In genomic region chr5:67723873-67724272, GRCh38 we compare ENCODE assay signal across 21 cellular contexts.
DNase-seq lines count a peak whose midpoint lies in the region; TF ChIP-seq lines count a peak whose summit lies in the region.
"Had no signal": no experiment of that assay in that cellular context is flagged by ENCODE, and none has a peak within 500 bp of the region (broad histone marks: within the 10 kb centered on the region; RNA-seq: fewer than 3 reads in every experiment).

No MANE protein-coding gene starts in this region.

- TF ChIP-seq RAD21 in liver (IDR thresholded peaks at IDR 0.05): peak in 1 of 2 donors; percentile 16

- no peak overlapping the region for H3K9ac ChIP-seq in liver (ENCODE audit: low read depth in 1 of 2, low read length in 2 of 2)

- H3K4me3 ChIP-seq in esophagus squamous epithelium: no peak overlapping the region
- H3K4me3 ChIP-seq in liver (ENCODE audit: low read depth in 1 of 3, low read length in 3 of 3): no peak overlapping the region
- no peak overlapping the region for H3K4me3 ChIP-seq in tibial artery
- H3K4me3 ChIP-seq: K562, PC-9, SJSA1 had no signal

- H3K9me3 ChIP-seq in esophagus squamous epithelium (no peaks in the 10 kb centered on the region), liver (ENCODE audit: control insufficient read depth in 4 of 4, low read length in 3 of 4) (no peaks in the 10 kb centered on the region), tibial artery (no peaks in the 10 kb centered on the region)
- H3K9me3 ChIP-seq: Caco-2 had no signal

- in situ Hi-C loops in G401 (cut with HindIII; ENCODE audit: low sequenced_read_pairs): no loop called here

- H3K27ac ChIP-seq in esophagus squamous epithelium (peak overlapping the region in 3 of 4 donors; percentile 23 to 56 (median 49)), liver (ENCODE audit: low read depth in 1 of 2, low read length in 2 of 2) (no peak overlapping the region), substantia nigra (ENCODE audit: low read depth, low read length, poor library complexity, severe bottlenecking) (peak overlapping the region; percentile 6), tibial artery (peak overlapping the region in 1 of 2 donors; percentile 59)
- H3K27ac ChIP-seq: 22Rv1, C4-2B, PC-9, SJSA1 had no signal

- H3K27me3 ChIP-seq in esophagus squamous epithelium (no peaks in the 10 kb centered on the region), liver (ENCODE audit: control insufficient read depth in 4 of 4, insufficient read depth in 4 of 4, low read length in 3 of 4) (no peaks in the 10 kb centered on the region), tibial artery (no peaks in the 10 kb centered on the region)
- H3K27me3 ChIP-seq: SJSA1 had no signal

- TF ChIP-seq CTCF in esophagus squamous epithelium (IDR thresholded peaks at IDR 0.05) (no peak), liver (IDR thresholded peaks at IDR 0.05; ENCODE audit: low read depth, low read length, missing input control) (no peak), tibial artery (IDR thresholded peaks at IDR 0.05) (no peak)

- H3K4me1 ChIP-seq in esophagus squamous epithelium (peaks cover 0 to 13% (median 0%) of the 10 kb centered on the region in 3 donors), liver (ENCODE audit: control insufficient read depth in 4 of 4, insufficient read depth in 4 of 4, low read length in 3 of 4) (no peaks in the 10 kb centered on the region), tibial artery (peaks cover 0 to 27% (median 14%) of the 10 kb centered on the region in 4 donors)
- H3K4me1 ChIP-seq: Caco-2, SJSA1 had no signal

- DNase-seq in G401 (ENCODE audit: low spot score) (peak; percentile 26), esophagus squamous epithelium (lab: John Stamatoyannopoulos, UW) (no peak), substantia nigra (lab: John Stamatoyannopoulos, UW) (no peak), tibial artery (no peak), putamen (ENCODE audit: low spot score) (no peak), NAMALWA (ENCODE audit: low spot score) (no peak), medulla oblongata (ENCODE audit: extremely low spot score) (no peak)
- DNase-seq: Caco-2; CD8-positive, alpha-beta T cell; EL; GF-D8; MV-4-11; NCI-H2029; NCI-H446; NCI-H524 treated with DMSO at 0.1 percent for 48 hours; PC-9 had no signal

- H3K36me3 ChIP-seq in esophagus squamous epithelium (no peaks in the 10 kb centered on the region), liver (ENCODE audit: control insufficient read depth in 4 of 4, insufficient read depth in 3 of 4, low read depth in 1 of 4, low read length in 3 of 4) (no peaks in the 10 kb centered on the region), tibial artery (no peaks in the 10 kb centered on the region)
- H3K36me3 ChIP-seq: SJSA1 had no signal

- TF ChIP-seq POLR2A in esophagus squamous epithelium (IDR thresholded peaks at IDR 0.05): no peak

- WGBS in esophagus squamous epithelium, 2 donors: 69 to 75% methylated on average over 1 of the region's 1 CpG
- 83% methylated on average over 1 of the region's 1 CpG for WGBS in liver

- intact Hi-C loops in esophagus squamous epithelium (cut with DNase I) (no loop called here), tibial artery (cut with DNase I; ENCODE audit: low total_unique reads) (no loop called here)

TF ChIP-seq in liver, 16 proteins besides CTCF, POLR2A, EP300 and RAD21:
- TF ChIP-seq FOXA2 (IDR thresholded peaks at IDR 0.05): no peak
- no peak for TF ChIP-seq EGR1 (IDR thresholded peaks at IDR 0.05; ENCODE audit: low read depth in 2 of 2)
- no peak for TF ChIP-seq GABPA (IDR thresholded peaks at IDR 0.05 in 1 of 2, conservative IDR thresholded peaks at IDR 0.05 in 1 of 2)
- TF ChIP-seq TAF1 (conservative IDR thresholded peaks at IDR 0.05): no peak
- TF ChIP-seq, protein P1, sequence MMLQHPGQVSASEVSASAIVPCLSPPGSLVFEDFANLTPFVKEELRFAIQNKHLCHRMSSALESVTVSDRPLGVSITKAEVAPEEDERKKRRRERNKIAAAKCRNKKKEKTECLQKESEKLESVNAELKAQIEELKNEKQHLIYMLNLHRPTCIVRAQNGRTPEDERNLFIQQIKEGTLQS (IDR thresholded peaks at IDR 0.05): no peak
- peak; percentile 18 to 34 for TF ChIP-seq HNF4A (conservative IDR thresholded peaks at IDR 0.05)

Comparison
In these comparisons a context has a peak if more than half of its experiments do, and no peak if none do; other contexts are left out.
1. H3K27ac ChIP-seq: peak in esophagus squamous epithelium (3 of 4) and substantia nigra (single experiment); none in liver (0 of 2).